Comparison of ENCODE assay signal across 8 cellular contexts in the genomic region with DNA sequence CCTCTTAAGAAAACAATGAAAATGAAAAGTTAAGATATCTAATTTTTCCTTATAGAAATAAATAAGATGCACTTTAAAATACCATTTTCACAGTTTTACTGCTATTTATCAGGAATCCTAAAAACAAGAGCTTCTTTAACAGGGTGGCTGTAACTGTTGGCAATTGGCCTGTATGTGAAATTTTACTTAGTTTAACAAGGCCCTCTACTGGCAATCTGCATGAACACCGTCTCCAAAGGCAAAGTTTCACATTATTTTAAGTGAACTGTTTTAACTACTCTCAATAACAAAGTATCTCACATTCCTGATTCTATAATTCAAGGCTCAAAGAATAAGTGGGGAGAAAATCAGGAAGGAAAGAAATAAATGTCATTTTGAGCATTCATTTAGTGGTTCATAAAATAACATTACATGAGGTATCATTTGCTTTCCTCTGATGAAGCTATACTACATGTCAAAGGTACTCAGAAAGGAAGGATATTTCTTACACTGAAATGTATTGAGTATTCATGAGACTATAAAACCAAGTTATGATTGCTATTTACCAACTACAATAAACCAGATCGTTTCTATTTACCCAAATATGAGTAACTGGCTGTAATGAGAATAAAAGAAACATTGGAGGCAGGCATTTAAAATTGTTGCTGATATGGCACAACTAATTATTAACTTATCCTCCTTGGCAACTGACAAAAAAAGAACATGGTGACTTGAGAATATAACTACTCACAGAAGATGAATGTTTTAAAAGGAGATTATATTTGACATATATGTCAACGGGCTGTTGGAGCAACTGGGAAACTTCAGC. TPM values are rescaled to one million over a fixed set of nuclear protein-coding genes. Genes with fewer than 3 reads are reported as not detected.
DNase-seq lines count a peak whose midpoint lies in the region; ATAC-seq, FAIRE-seq and TF ChIP-seq lines count a peak whose summit lies in the region.

No MANE protein-coding gene starts in this region.

- no peaks in the 10 kb centered on the region; the same call in 2 of the 3 replicates for H3K4me1 Mint-ChIP-seq in GM23338
- H3K4me1 Mint-ChIP-seq in T-cell, result no peaks in the 10 kb centered on the region

- TF ChIP-seq EP300 in K562 (IDR thresholded peaks at IDR 0.05; ENCODE audit: low read length), result no peak

- TF ChIP-seq RAD21 in K562 (CRISPR knock-in tag; conservative IDR thresholded peaks at IDR 0.05 in 1 of 2, IDR thresholded peaks at IDR 0.05 in 1 of 2), result peak; percentile 37 to 53; a peak in 3 of 4 replicates

- H3K9me3 Mint-ChIP-seq in GM23338 (no peaks in the 10 kb centered on the region), T-cell (peaks cover 0 to 4% (median 0%) of the 10 kb centered on the region in 3 donors)

- FAIRE-seq in K562 (lab: Jason Lieb, UNC), result peak; percentile 60

- H3K79me2 ChIP-seq in GM23338 (replicated peaks; ENCODE audit: insufficient read depth) (no peaks in the 10 kb centered on the region), K562 (ENCODE audit: control insufficient read depth, insufficient read depth, low read length) (no peaks in the 10 kb centered on the region)

- in situ Hi-C loops in K562 (cut with MboI), result no loop called here

- H3K27me3 ChIP-seq in GM23338 (ENCODE audit: insufficient read depth), result no peaks in the 10 kb centered on the region
- no peaks in the 10 kb centered on the region for H3K27me3 ChIP-seq in K562 (ENCODE audit: control insufficient read depth in 2 of 2, insufficient read depth in 2 of 2, low read length in 2 of 2)
- H3K27me3 ChIP-seq in left lung, result no peaks in the 10 kb centered on the region

- H3K4me1 ChIP-seq in GM23338 (ENCODE audit: insufficient read depth) (0 out of 2 replicates have a peak, but pooled peaks cover 1% of the 10 kb centered on the region), K562 (replicated peaks in 1 of 2; ENCODE audit: control insufficient read depth in 2 of 2, insufficient read depth in 2 of 2, low read length in 2 of 2) (no peaks in the 10 kb centered on the region), left lung (no peaks in the 10 kb centered on the region)

- peak; percentile 66 to 78 for TF ChIP-seq CTCF in GM23338 (conservative IDR thresholded peaks at IDR 0.05; ENCODE audit: low read depth in 2 of 2)
- peak; percentile 13 to 54 (median 32); a peak in 3 of 6 replicates for TF ChIP-seq CTCF in K562 (IDR thresholded peaks at IDR 0.05 in 2 of 3, conservative IDR thresholded peaks at IDR 0.05 in 1 of 3; ENCODE audit: insufficient read depth in 2 of 3, low read depth in 1 of 3, low read length in 3 of 3)
- TF ChIP-seq CTCF in left lung (IDR thresholded peaks at IDR 0.05), result peak; percentile 48 to 70

- H3K9me2 ChIP-seq in GM23338 (ENCODE audit: insufficient read depth), result no peaks in the 10 kb centered on the region

- H3K36me3 ChIP-seq in GM23338 (ENCODE audit: insufficient read depth) (no peaks in the 10 kb centered on the region), K562 (ENCODE audit: control insufficient read depth, insufficient read depth, low read length) (no peaks in the 10 kb centered on the region), left lung (no peaks in the 10 kb centered on the region)

- H3K27me3 Mint-ChIP-seq in GM23338 (ENCODE audit: insufficient read depth, low read depth, poor library complexity) (peaks cover 5% of the 10 kb centered on the region), T-cell (peaks cover 9 to 24% of the 10 kb centered on the region in 2 donors)

- H3K9me3 ChIP-seq in K562 (replicated peaks; ENCODE audit: control insufficient read depth, insufficient read depth, low read depth, low read length) (no peaks in the 10 kb centered on the region), left lung (no peaks in the 10 kb centered on the region)

- WGBS in K562 (ENCODE audit: insufficient coverage, low coverage, missing lambda C conversion rate), result 0% methylated on average over 3 of the region's 3 CpGs

- ATAC-seq in GM23338 (peak; percentile 71), K562 (0 out of 3 replicates have a peak, but pooled peaks have one; percentile 34), left lung (peak; percentile 65), HG03097 (IDR thresholded peaks at IDR 0.05; ENCODE audit: low FRiP score, unreplicated experiment) (no peak), T-cell (replicated peaks in 1 of 4) (no peak)

- H2AFZ ChIP-seq in GM23338 (no peak overlapping the region), K562 (ENCODE audit: low read depth, low read length) (no peak overlapping the region)

- H3K9me1 ChIP-seq in K562 (ENCODE audit: control insufficient read depth, insufficient read depth, low read length), result no peaks in the 10 kb centered on the region

- BruUV-seq in K562 (replicated peaks; lab: Mats Ljungman, UMichigan), result no TSS peak

- no peaks in the 10 kb centered on the region for H3K36me3 Mint-ChIP-seq in GM23338 (ENCODE audit: low read depth)
- H3K36me3 Mint-ChIP-seq in T-cell, result no peaks in the 10 kb centered on the region

- TF ChIP-seq POLR2A in K562 (conservative IDR thresholded peaks at IDR 0.05), result no peak

- H3K4me3 Mint-ChIP-seq in GM23338, result no peak overlapping the region
- no peak overlapping the region for H3K4me3 Mint-ChIP-seq in T-cell

- H3K9ac ChIP-seq in K562 (ENCODE audit: insufficient read depth in 1 of 2, low read depth in 2 of 2, low read length in 2 of 2), result no peak overlapping the region

- intact Hi-C loops in K562 (cut with micrococcal nuclease), result loop anchor here (10.0 kb wide), 1 partner anchor 284 kb away; no protein-coding TSS in a partner anchor
- intact Hi-C loops in left lung (cut with DNase I), result no loop called here

- CTCF ChIA-PET in K562 (lab: Yijun Ruan, JAX; ENCODE audit: low intra/inter-chr PET ratio) (no interaction called here), T-cell (lab: Charles Lee) (no interaction called here)

- H3F3A ChIP-seq in GM23338 (replicated peaks; ENCODE audit: low read depth), result no peaks in the 10 kb centered on the region

- peak; percentile 17 for DNase-seq in DMS114 treated with DMSO at 0.1 percent for 48 hours (lab: John Stamatoyannopoulos, UW; ENCODE audit: unreplicated experiment)
- peak; percentile 77 for DNase-seq in GM23338 (ENCODE audit: low spot score)
- DNase-seq in NCI-H2081 (lab: John Stamatoyannopoulos, UW), result peak; percentile 34 to 45
- peak in 1 of 4 experiments; percentile 30 for DNase-seq in K562 (ENCODE audit: extremely low read depth in 1 of 4, low spot score in 3 of 4)
- DNase-seq in left lung, result no peak
- no peak for DNase-seq in T-cell
- no peak for DNase-seq in NK-92 treated with Interleukin-12 subunit alpha and Interleukin-12 subunit beta, amount 100 ng/mL, for 24 hours (lab: John Stamatoyannopoulos, UW)

- no peak overlapping the region for H3K4me2 ChIP-seq in GM23338
- no peak overlapping the region for H3K4me2 ChIP-seq in K562 (ENCODE audit: insufficient read depth, low read length)

- POLR2A ChIA-PET in K562 (lab: Yijun Ruan, JAX) (interaction anchor here (0.6 kb wide), 1 partner anchor 239 kb away, joined by 3 read pairs; no protein-coding TSS in a partner anchor), T-cell (lab: Charles Lee) (no interaction called here)

- H3K4me3 ChIP-seq in GM23338, result no peak overlapping the region
- no peak overlapping the region for H3K4me3 ChIP-seq in K562
- H3K4me3 ChIP-seq in left lung, result no peak overlapping the region

- H3K27ac ChIP-seq in GM23338 (ENCODE audit: low read depth) (no peak overlapping the region), K562 (ENCODE audit: extremely low read depth, low read depth, low read length) (no peak overlapping the region), left lung (no peak overlapping the region)

- H3K27ac Mint-ChIP-seq in GM23338 (no peak overlapping the region), T-cell (no peak overlapping the region)

- H4K20me1 ChIP-seq in GM23338 (replicated peaks; ENCODE audit: insufficient read depth), result no peaks in the 10 kb centered on the region
- H4K20me1 ChIP-seq in K562 (replicated peaks; ENCODE audit: control insufficient read depth, insufficient read depth, low read length), result no peaks in the 10 kb centered on the region

TF ChIP-seq in K562, 482 proteins besides CTCF, POLR2A, EP300 and RAD21:
- TF ChIP-seq PURB (CRISPR knock-in tag; IDR thresholded peaks at IDR 0.05; ENCODE audit: low read depth) (no peak), NFIC (IDR thresholded peaks at IDR 0.05) (peak; percentile 34; the same call in 1 of the 2 replicates)

RNA-seq across cellular contexts. Expression of a gene that starts 7.0 kb away (rescaled TPM):
- total RNA-seq in GM23338 (2014; rRNA removed; shearing (Covaris generic)), result 0.31 and 0.73 TPM in 2 replicates
- 0.23 and 0.34 TPM in 2 replicates for polyA plus RNA-seq in GM23338 (2016; fragmentation: Nextera tagmentation; extraction: Ambion mirVana)
- total RNA-seq in K562 (2011; cell fraction: chromatin; rRNA removed; ENCODE audit: low replicate concordance), result not detected in 2 replicates
- not detected in 2 replicates for total RNA-seq in K562 (2011; cell fraction: nucleolus; rRNA removed)
- total RNA-seq in K562 (2011; cell fraction: nucleoplasm; rRNA removed), result not detected in 2 replicates
- not detected in 2 replicates for total RNA-seq in K562 (2014; rRNA removed)
- total RNA-seq in K562 (2014; rRNA removed; fragmentation: Illumina TruSeq; extraction: Trizol), result not detected in 2 replicates
- not detected in 2 replicates for total RNA-seq in K562 (2015; rRNA removed; fragmentation: Illumina TruSeq; extraction: Trizol)
- not detected in 2 replicates for total RNA-seq in K562 (2021)
- polyA plus RNA-seq in K562 (2011; rRNA removed), result not detected in 2 replicates
- polyA plus RNA-seq in K562 (2011; cell fraction: cytosol; rRNA removed), result not detected in 2 replicates
- not detected in 2 replicates for polyA plus RNA-seq in K562 (2011; cell fraction: nucleus; rRNA removed)
- polyA plus RNA-seq in K562 (2012), result not detected in 2 replicates
- not detected in 2 replicates for polyA plus RNA-seq in K562 (2014; fragmentation: Illumina TruSeq; extraction: Trizol)
- polyA plus RNA-seq in K562 (2014; fragmentation: Nextera tagmentation; extraction: Ambion mirVana), result not detected
- not detected in 2 replicates for polyA plus RNA-seq in K562 (2014; rRNA removed)
- not detected in 2 replicates for polyA minus RNA-seq in K562 (2011; rRNA and poly(A)+ RNA removed)
- not detected in 2 replicates for polyA minus RNA-seq in K562 (2011; cell fraction: cytosol; rRNA and poly(A)+ RNA removed)
- not detected in 2 replicates for polyA minus RNA-seq in K562 (2011; cell fraction: nucleus; rRNA and poly(A)+ RNA removed)
- total RNA-seq in left lung, result 1 to 10 TPM; 4.0 to 9.3 TPM
- under 1 TPM in 1 of 5 donors, not detected in 4; 0.06 TPM for total RNA-seq in T-cell

Comparison
In these comparisons a context has a peak if more than half of its experiments do, and no peak if none do; other contexts are left out.
1. DNase-seq: peak in DMS114 treated with DMSO at 0.1 percent for 48 hours (single experiment), GM23338 (single experiment) and NCI-H2081 (2 of 2); none in left lung (0 of 2), T-cell (0 of 34) and NK-92 treated with Interleukin-12 subunit alpha and Interleukin-12 subunit beta, amount 100 ng/mL, for 24 hours (single experiment).
2. ATAC-seq: peak in GM23338 (single experiment), K562 (single experiment) and left lung (single experiment); none in HG03097 (single experiment) and T-cell (0 of 4).
3. Peak in every context shown above with its lines, with median percentiles within 50 percentile points of each other: CTCF ChIP-seq.